18 cellular contexts compared by ENCODE assay signal in the genomic region with DNA sequence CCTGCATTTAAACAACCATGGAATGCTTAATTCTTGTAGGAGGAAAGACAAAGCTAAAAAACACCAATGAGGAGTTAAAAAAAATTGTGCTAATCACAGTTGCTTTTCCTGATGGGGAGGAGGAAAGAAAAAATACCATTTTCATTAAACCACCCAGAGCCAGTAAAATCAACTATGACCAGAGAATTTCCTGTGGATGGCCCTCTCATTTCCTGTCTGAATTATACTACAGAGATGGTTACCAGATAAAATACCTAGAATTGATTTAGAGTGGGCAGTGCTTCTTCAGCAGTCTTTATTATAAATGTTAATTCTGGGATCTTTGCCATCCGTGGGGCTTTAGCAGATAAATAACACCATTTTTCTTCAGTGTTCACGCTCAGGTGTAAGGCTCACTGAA. TPM values are rescaled to one million over a fixed set of nuclear protein-coding genes. Genes with fewer than 3 reads are reported as not detected.
A peak's percentile ranks its signal among the peaks of the same experiment; 100 is the strongest.
DNase-seq lines count a peak whose midpoint lies in the region; ATAC-seq, FAIRE-seq and TF ChIP-seq lines count a peak whose summit lies in the region.
"Had no signal": no experiment of that assay in that cellular context is flagged by ENCODE, and none has a peak within 500 bp of the region (broad histone marks: within the 10 kb centered on the region; RNA-seq: fewer than 3 reads in every experiment).

No MANE protein-coding gene starts in this region.

- no peaks in the 10 kb centered on the region for H4K20me1 ChIP-seq in SK-N-SH (ENCODE audit: insufficient read depth)

- POLR2A ChIA-PET in SK-N-SH (lab: Yijun Ruan, JAX), result no interaction called here

- peak overlapping the region; percentile 45 for H3K4me2 ChIP-seq in SK-N-SH
- H3K4me2 ChIP-seq: A549 had no signal

- H3K9me3 ChIP-seq in SK-N-SH (no peaks in the 10 kb centered on the region), left ventricle myocardium inferior (replicated peaks) (no peaks in the 10 kb centered on the region)
- H3K9me3 ChIP-seq: A549, Caco-2, HAP-1 had no signal

- CTCF ChIA-PET in SK-N-SH (lab: Yijun Ruan, JAX), result interaction anchor here (1.6 to 3.0 kb wide), 2 partner anchors 12 to 196 kb away, joined by 3 to 10 read pairs; no protein-coding TSS in a partner anchor

- H3K4me1 ChIP-seq in SK-N-SH (ENCODE audit: control insufficient read depth in 1 of 2, insufficient read depth in 2 of 2, low read depth in 1 of 2, low read length in 1 of 2) (peaks cover 0 to 15% of the 10 kb centered on the region in 2 experiments; a peak in 2 of 4 replicates), left ventricle myocardium inferior (no peaks in the 10 kb centered on the region)
- H3K4me1 ChIP-seq: A549, Caco-2, HAP-1 had no signal

- intact Hi-C loops in left ventricle myocardium inferior (cut with micrococcal nuclease), result no loop called here

- peak overlapping the region; percentile 40; the same call in 1 of the 2 replicates for H2AFZ ChIP-seq in SK-N-SH (ENCODE audit: low read depth)

- TF ChIP-seq CTCF in SK-N-SH (IDR thresholded peaks at IDR 0.05), result no peak
- TF ChIP-seq CTCF in left ventricle myocardium inferior (IDR thresholded peaks at IDR 0.05; ENCODE audit: borderline replicate concordance), result no peak

- peak; percentile 41 for FAIRE-seq in islet of Langerhans (lab: Jason Lieb, UNC)
- FAIRE-seq: A549, GM12878, GM18507, H1, K562 had no signal

- peak overlapping the region in 1 of 2 experiments; percentile 20; a peak in 2 of 4 replicates for H3K27ac ChIP-seq in SK-N-SH (ENCODE audit: low read depth in 2 of 2, low read length in 1 of 2)
- no peak overlapping the region for H3K27ac ChIP-seq in left ventricle myocardium inferior (replicated peaks)
- H3K27ac ChIP-seq: A549, HL-60 had no signal

- TF ChIP-seq RAD21 in SK-N-SH (IDR thresholded peaks at IDR 0.05; ENCODE audit: low read length), result no peak

- no peaks in the 10 kb centered on the region for H3K27me3 ChIP-seq in SK-N-SH (ENCODE audit: insufficient read depth)
- H3K27me3 ChIP-seq in left ventricle myocardium inferior (ENCODE audit: low read depth), result no peaks in the 10 kb centered on the region

- no peak overlapping the region for H3K9ac ChIP-seq in SK-N-SH

- peak; percentile 36 for DNase-seq in ELR (ENCODE audit: low read depth)
- no peak for DNase-seq in SK-N-SH
- no peak for DNase-seq in left ventricle myocardium inferior
- DNase-seq in activated CD4-positive, alpha-beta T cell treated with anti-CD3 and anti-CD28 coated beads, Interleukin-2, amount 50 U/mL, for 4 hours, result no peak
- DNase-seq: Caco-2; CD8-positive, alpha-beta memory T cell; DND-41 had no signal

- H3K4me3 ChIP-seq in SK-N-SH (ENCODE audit: low read depth in 2 of 2, low read length in 1 of 2) (no peak overlapping the region), left ventricle myocardium inferior (no peak overlapping the region)
- H3K4me3 ChIP-seq: A549, GM12878, HAP-1, K562 had no signal

- TF ChIP-seq EP300 in SK-N-SH (IDR thresholded peaks at IDR 0.05; ENCODE audit: borderline replicate concordance in 1 of 2, low read depth in 1 of 2, low read length in 1 of 2), result no peak

- WGBS in SK-N-SH (ENCODE audit: low lambda C conversion rate), result 39% methylated on average over 2 of the region's 2 CpGs

- no peaks in the 10 kb centered on the region for H3K36me3 ChIP-seq in SK-N-SH (replicated peaks in 1 of 2; ENCODE audit: control insufficient read depth in 1 of 2, insufficient read depth in 2 of 2, low read length in 1 of 2)
- H3K36me3 ChIP-seq in left ventricle myocardium inferior, result no peaks in the 10 kb centered on the region
- H3K36me3 ChIP-seq: HAP-1 had no signal

- H3F3A ChIP-seq in SK-N-SH (replicated peaks; ENCODE audit: insufficient read depth), result peaks cover 7% of the 10 kb centered on the region

- no peaks in the 10 kb centered on the region for H3K79me2 ChIP-seq in SK-N-SH (ENCODE audit: insufficient read depth)

- no peaks in the 10 kb centered on the region for H3K9me2 ChIP-seq in SK-N-SH

- ATAC-seq in HG02588 (IDR thresholded peaks at IDR 0.05; ENCODE audit: unreplicated experiment), result no peak
- ATAC-seq in GM21390 (IDR thresholded peaks at IDR 0.05; ENCODE audit: unreplicated experiment), result no peak
- ATAC-seq: A549, GM12878, K562 had no signal

TF ChIP-seq in SK-N-SH, 30 proteins besides CTCF, POLR2A, EP300 and RAD21:
- TF ChIP-seq FOXM1 (IDR thresholded peaks at IDR 0.05; ENCODE audit: low read depth) (no peak), IRF3 (IDR thresholded peaks at IDR 0.05; ENCODE audit: low read depth, low read length) (no peak), FOXJ3 (CRISPR knock-in tag; IDR thresholded peaks at IDR 0.05) (no peak), TCF12 (IDR thresholded peaks at IDR 0.05) (no peak), TEAD4 (IDR thresholded peaks at IDR 0.05; ENCODE audit: borderline replicate concordance, insufficient read depth) (peak; percentile 48; the same call in 1 of the 2 replicates), SMC3 (IDR thresholded peaks at IDR 0.05; ENCODE audit: low read depth, low read length) (no peak), TAF1 (IDR thresholded peaks at IDR 0.05; ENCODE audit: borderline replicate concordance, low read depth, low read length) (no peak), NFIC (IDR thresholded peaks at IDR 0.05; ENCODE audit: borderline replicate concordance) (peak; percentile 7; the same call in 1 of the 2 replicates), RFX5 (IDR thresholded peaks at IDR 0.05; ENCODE audit: low read length) (no peak), NRF1 (IDR thresholded peaks at IDR 0.05; ENCODE audit: low read depth, low read length) (no peak), RCOR1 (IDR thresholded peaks at IDR 0.05; ENCODE audit: low read length) (no peak), MXI1 (IDR thresholded peaks at IDR 0.05; ENCODE audit: low read depth, low read length) (no peak), EZH2phosphoT487 (IDR thresholded peaks at IDR 0.05; ENCODE audit: borderline replicate concordance, low read depth) (no peak), RXRA (IDR thresholded peaks at IDR 0.05; ENCODE audit: borderline replicate concordance, low read depth) (no peak)
- TF ChIP-seq, protein P1, sequence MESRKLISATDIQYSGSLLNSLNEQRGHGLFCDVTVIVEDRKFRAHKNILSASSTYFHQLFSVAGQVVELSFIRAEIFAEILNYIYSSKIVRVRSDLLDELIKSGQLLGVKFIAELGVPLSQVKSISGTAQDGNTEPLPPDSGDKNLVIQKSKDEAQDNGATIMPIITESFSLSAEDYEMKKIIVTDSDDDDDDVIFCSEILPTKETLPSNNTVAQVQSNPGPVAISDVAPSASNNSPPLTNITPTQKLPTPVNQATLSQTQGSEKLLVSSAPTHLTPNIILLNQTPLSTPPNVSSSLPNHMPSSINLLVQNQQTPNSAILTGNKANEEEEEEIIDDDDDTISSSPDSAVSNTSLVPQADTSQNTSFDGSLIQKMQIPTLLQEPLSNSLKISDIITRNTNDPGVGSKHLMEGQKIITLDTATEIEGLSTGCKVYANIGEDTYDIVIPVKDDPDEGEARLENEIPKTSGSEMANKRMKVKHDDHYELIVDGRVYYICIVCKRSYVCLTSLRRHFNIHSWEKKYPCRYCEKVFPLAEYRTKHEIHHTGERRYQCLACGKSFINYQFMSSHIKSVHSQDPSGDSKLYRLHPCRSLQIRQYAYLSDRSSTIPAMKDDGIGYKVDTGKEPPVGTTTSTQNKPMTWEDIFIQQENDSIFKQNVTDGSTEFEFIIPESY (IDR thresholded peaks at IDR 0.05; ENCODE audit: borderline replicate concordance, low read depth), result no peak

RNA-seq across cellular contexts. Expression of gene RETNLB, which starts 38.0 kb away (rescaled TPM):
- not detected in 2 replicates for polyA plus RNA-seq in SK-N-SH (2012; rRNA removed)
- polyA plus RNA-seq in SK-N-SH (2012; cell fraction: cytosol; rRNA removed), result not detected in 2 replicates
- not detected in 2 replicates for polyA plus RNA-seq in SK-N-SH (2012; cell fraction: nucleus; rRNA removed)
- not detected for total RNA-seq in left ventricle myocardium inferior
- total RNA-seq: Caco-2; CD8-positive, alpha-beta memory T cell; GM12878; H1; K562 had no signal
- polyA plus RNA-seq: A549; BJ; CD8-positive, alpha-beta memory T cell; GM12878; H1; K562 had no signal
